In the genomic region with DNA sequence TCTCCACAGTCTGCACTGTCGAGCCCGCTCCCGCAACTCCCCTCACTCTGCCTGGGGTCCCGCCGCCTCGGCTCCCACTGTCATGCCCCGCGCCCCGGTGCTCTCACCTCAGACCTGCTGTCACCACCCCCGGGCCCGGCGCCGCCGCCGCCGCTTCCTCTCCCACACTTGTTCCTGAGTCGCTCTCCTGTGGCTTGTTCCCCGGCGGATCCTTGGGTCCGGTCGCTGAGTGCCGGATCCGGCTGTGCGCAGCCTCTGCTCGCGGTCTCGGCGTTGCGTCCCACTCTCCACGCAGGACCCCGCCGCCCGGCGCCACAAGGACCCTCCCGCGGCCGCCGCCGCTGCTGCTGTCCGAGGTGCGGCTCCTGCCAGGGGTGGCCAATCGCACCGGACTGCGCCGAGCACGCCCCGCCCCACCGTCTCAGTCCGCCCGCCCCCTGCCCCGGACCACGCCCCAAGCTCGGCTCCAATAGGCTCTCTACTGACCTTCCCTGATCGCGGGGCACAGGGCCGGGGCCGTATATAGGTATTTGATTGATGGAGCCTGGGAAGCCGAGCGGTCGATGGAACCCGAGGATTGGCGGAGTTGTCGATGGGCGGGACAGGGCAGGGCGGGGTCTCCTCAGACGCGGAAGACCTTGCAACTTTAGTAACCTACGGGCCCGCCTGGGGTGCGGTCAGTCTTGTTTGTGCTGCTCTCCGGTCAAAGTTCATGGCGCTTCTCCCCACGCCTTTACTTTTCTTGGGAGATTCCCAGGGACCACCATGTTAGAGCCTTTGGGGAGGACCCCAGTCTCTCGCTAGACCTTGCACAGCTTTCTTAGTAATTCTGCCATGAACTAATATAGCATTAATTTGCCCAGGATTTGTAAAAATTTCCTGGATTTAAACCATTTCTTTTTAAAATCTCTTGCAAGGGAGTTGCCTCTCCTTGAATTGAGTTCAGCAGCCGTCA, we compare ENCODE assay signal across 9 cellular contexts. TPM values are rescaled to one million over a fixed set of nuclear protein-coding genes. Genes with fewer than 3 reads are reported as not detected.
DNase-seq lines count a peak whose midpoint lies in the region; ATAC-seq, FAIRE-seq and TF ChIP-seq lines count a peak whose summit lies in the region.
"Had no signal": no experiment of that assay in that cellular context is flagged by ENCODE, and none has a peak within 500 bp of the region (broad histone marks: within the 10 kb centered on the region; RNA-seq: fewer than 3 reads in every experiment).

TAOK3 (minus strand) TSS at position 367 of the 955 bp plus-strand sequence. CDS start 117,340 bp downstream, outside the sequence.

- peak; percentile 97 for TF ChIP-seq POLR2A in GM19099 (IDR thresholded peaks at IDR 0.05; ENCODE audit: extremely low read depth, insufficient read length, low read depth)

- no peaks in the 10 kb centered on the region for H3K9me3 ChIP-seq in kidney (ENCODE audit: control insufficient read depth in 1 of 2, low read length in 2 of 2)

- peak; percentile 97 for DNase-seq in AG20443 (ENCODE audit: low spot score)
- DNase-seq in NCI-H510A (lab: John Stamatoyannopoulos, UW) = peak; percentile 99
- DNase-seq in activated CD4-positive, alpha-beta T cell treated with anti-CD3 and anti-CD28 coated beads for 1 hour = peak; percentile 94
- peak; percentile 99 for DNase-seq in cerebellum (ENCODE audit: low spot score)
- DNase-seq in kidney = peak; percentile 100
- peak; percentile 98 for DNase-seq in stimulated activated CD4-positive, alpha-beta T cell treated with anti-CD3 and anti-CD28 coated beads, Interleukin-15, amount 100 ng/mL, for 24 hours

- no peaks in the 10 kb centered on the region for H3K36me3 ChIP-seq in kidney (ENCODE audit: control insufficient read depth in 1 of 2, insufficient read depth in 2 of 2, low read length in 2 of 2)

- peaks cover 12 to 13% of the 10 kb centered on the region in 2 donors for H3K4me1 ChIP-seq in kidney (ENCODE audit: control insufficient read depth in 1 of 2, insufficient read depth in 1 of 2, low read depth in 1 of 2, low read length in 2 of 2)

- peak within 1 kb of the TSS; percentile 83 to 92 for H3K27ac ChIP-seq in kidney (ENCODE audit: low read depth in 2 of 2, low read length in 2 of 2)

- intact Hi-C loops in kidney (cut with DNase I) = no loop called here

- peak; percentile 82 for ATAC-seq in HG03432 (IDR thresholded peaks at IDR 0.05; ENCODE audit: unreplicated experiment)

- no peak for FAIRE-seq in kidney (lab: Jason Lieb, UNC)
- FAIRE-seq: islet of Langerhans had no signal

- no peak for TF ChIP-seq CTCF in kidney (IDR thresholded peaks at IDR 0.05; ENCODE audit: borderline replicate concordance, extremely low read depth, insufficient read depth)

- H3K9ac ChIP-seq in kidney (ENCODE audit: low read length in 2 of 2) = peak within 1 kb of the TSS; percentile 78 to 94

- peak within 1 kb of the TSS; percentile 91 to 98 for H3K4me3 ChIP-seq in kidney (ENCODE audit: low read length in 2 of 2)

RNA-seq across cellular contexts. Expression of gene TAOK3, which starts in this region (rescaled TPM):
- total RNA-seq in cerebellum = 46.2 TPM
- total RNA-seq in kidney = 36.1 TPM
- 14.0 TPM for polyA plus RNA-seq in kidney (ENCODE audit: insufficient read depth, low read depth, low replicate concordance)

Comparison
In these comparisons a context has a peak if more than half of its experiments do, and no peak if none do; other contexts are left out.
1. Peak in every context shown above with its lines: DNase-seq, ATAC-seq, H3K4me3 ChIP-seq and H3K27ac ChIP-seq.